8 cellular contexts compared by ENCODE assay signal in genomic region chr5:891837-892389, GRCh38. TPM values are rescaled to one million over a fixed set of nuclear protein-coding genes. Genes with fewer than 3 reads are reported as not detected.
DNase-seq lines count a peak whose midpoint lies in the region; ATAC-seq and TF ChIP-seq lines count a peak whose summit lies in the region.

No MANE protein-coding gene starts in this region.

- H3K36me3 ChIP-seq in CD4-positive, CD25-positive, alpha-beta regulatory T cell (ENCODE audit: control insufficient read depth, insufficient read depth, low read length), result peaks cover 45% of the 10 kb centered on the region
- H3K36me3 ChIP-seq in liver (ENCODE audit: control insufficient read depth in 4 of 4, insufficient read depth in 3 of 4, low read depth in 1 of 4, low read length in 3 of 4), result peaks cover 2 to 39% (median 30%) of the 10 kb centered on the region in 4 donors
- H3K36me3 ChIP-seq in suprapubic skin, result peaks cover 38% of the 10 kb centered on the region

- H3K27ac ChIP-seq in CD4-positive, CD25-positive, alpha-beta regulatory T cell (ENCODE audit: insufficient read depth, low read length, poor library complexity, severe bottlenecking), result peak overlapping the region; percentile 82
- H3K27ac ChIP-seq in liver (ENCODE audit: low read depth in 1 of 2, low read length in 2 of 2) (peak overlapping the region; percentile 75), suprapubic skin (peak overlapping the region; percentile 86)

- no peaks in the 10 kb centered on the region for H3K9me3 Mint-ChIP-seq in CD4-positive, CD25-positive, alpha-beta regulatory T cell
- H3K9me3 Mint-ChIP-seq in central memory CD8-positive, alpha-beta T cell, result no peaks in the 10 kb centered on the region

- TF ChIP-seq CTCF in liver (IDR thresholded peaks at IDR 0.05; ENCODE audit: low read depth, low read length, missing input control) (no peak), suprapubic skin (IDR thresholded peaks at IDR 0.05) (no peak)

- H3K27me3 ChIP-seq in CD4-positive, CD25-positive, alpha-beta regulatory T cell (ENCODE audit: control insufficient read depth, insufficient read depth, low read length), result no peaks in the 10 kb centered on the region
- H3K27me3 ChIP-seq in liver (ENCODE audit: control insufficient read depth in 4 of 4, insufficient read depth in 4 of 4, low read length in 3 of 4) (no peaks in the 10 kb centered on the region), suprapubic skin (no peaks in the 10 kb centered on the region)

- no peak for ATAC-seq in CD4-positive, CD25-positive, alpha-beta regulatory T cell (ENCODE audit: low read depth in 2 of 2)
- ATAC-seq in GM21390 (IDR thresholded peaks at IDR 0.05; ENCODE audit: unreplicated experiment) (peak; percentile 14), HG02678 (IDR thresholded peaks at IDR 0.05; ENCODE audit: unreplicated experiment) (no peak), HG03442 (IDR thresholded peaks at IDR 0.05; ENCODE audit: unreplicated experiment) (no peak)
- ATAC-seq in central memory CD8-positive, alpha-beta T cell (replicated peaks; ENCODE audit: extremely low read depth, poor library complexity, severe bottlenecking), result peak; percentile 22

- H3K9ac ChIP-seq in liver (ENCODE audit: low read depth in 1 of 2, low read length in 2 of 2), result peak overlapping the region; percentile 15 to 40

- peak overlapping the region; percentile 76 to 91 (median 82) for H3K27ac Mint-ChIP-seq in CD4-positive, CD25-positive, alpha-beta regulatory T cell
- H3K27ac Mint-ChIP-seq in central memory CD8-positive, alpha-beta T cell (ENCODE audit: low read depth), result peak overlapping the region; percentile 90

- no peaks in the 10 kb centered on the region for H3K9me3 ChIP-seq in CD4-positive, CD25-positive, alpha-beta regulatory T cell (ENCODE audit: control insufficient read depth in 2 of 2, low read length in 2 of 2)
- H3K9me3 ChIP-seq in liver (ENCODE audit: control insufficient read depth in 4 of 4, low read length in 3 of 4) (no peaks in the 10 kb centered on the region), suprapubic skin (no peaks in the 10 kb centered on the region)

- DNase-seq in CD4-positive, CD25-positive, alpha-beta regulatory T cell, result peak in 1 of 3 donors; percentile 41
- DNase-seq in NCI-H69 (lab: John Stamatoyannopoulos, UW), result peak; percentile 71
- DNase-seq in central memory CD8-positive, alpha-beta T cell (ENCODE audit: low spot score in 2 of 2), result no peak
- peak in 1 of 2 donors; percentile 59 for DNase-seq in suprapubic skin (ENCODE audit: low spot score in 2 of 2)

- no peak for TF ChIP-seq POLR2A in suprapubic skin (IDR thresholded peaks at IDR 0.05)

- peaks cover 7 to 52% (median 19%) of the 10 kb centered on the region in 4 donors for H3K4me1 Mint-ChIP-seq in CD4-positive, CD25-positive, alpha-beta regulatory T cell
- peaks cover 21% of the 10 kb centered on the region for H3K4me1 Mint-ChIP-seq in central memory CD8-positive, alpha-beta T cell

- no peak for TF ChIP-seq EP300 in suprapubic skin (IDR thresholded peaks at IDR 0.05)

- peak overlapping the region; percentile 88 to 95 (median 89) for H3K4me3 Mint-ChIP-seq in CD4-positive, CD25-positive, alpha-beta regulatory T cell
- peak overlapping the region; percentile 82 for H3K4me3 Mint-ChIP-seq in central memory CD8-positive, alpha-beta T cell

- H3K36me3 Mint-ChIP-seq in CD4-positive, CD25-positive, alpha-beta regulatory T cell, result peaks cover 20% of the 10 kb centered on the region
- H3K36me3 Mint-ChIP-seq in central memory CD8-positive, alpha-beta T cell (ENCODE audit: insufficient read depth), result peaks cover 29% of the 10 kb centered on the region

- WGBS in liver, result 20% methylated on average over 25 of the region's 25 CpGs
- 22% methylated on average over 19 of the region's 25 CpGs for WGBS in suprapubic skin

- H3K4me1 ChIP-seq in CD4-positive, CD25-positive, alpha-beta regulatory T cell (ENCODE audit: control insufficient read depth, insufficient read depth, low read length, poor library complexity, severe bottlenecking), result peaks cover 30% of the 10 kb centered on the region
- peaks cover 5 to 21% (median 13%) of the 10 kb centered on the region in 4 donors for H3K4me1 ChIP-seq in liver (ENCODE audit: control insufficient read depth in 4 of 4, insufficient read depth in 4 of 4, low read length in 3 of 4)
- peaks cover 19% of the 10 kb centered on the region for H3K4me1 ChIP-seq in suprapubic skin

- TF ChIP-seq RAD21 in liver (IDR thresholded peaks at IDR 0.05), result no peak

- H3K4me3 ChIP-seq in CD4-positive, CD25-positive, alpha-beta regulatory T cell (ENCODE audit: low read depth, low read length), result peak overlapping the region; percentile 68
- H3K4me3 ChIP-seq in liver (ENCODE audit: low read depth in 1 of 3, low read length in 3 of 3) (peak overlapping the region; percentile 81 to 85 (median 81)), suprapubic skin (peak overlapping the region; percentile 89)

- no peaks in the 10 kb centered on the region for H3K27me3 Mint-ChIP-seq in CD4-positive, CD25-positive, alpha-beta regulatory T cell
- no peaks in the 10 kb centered on the region for H3K27me3 Mint-ChIP-seq in central memory CD8-positive, alpha-beta T cell

TF ChIP-seq in liver, 16 proteins besides CTCF, POLR2A, EP300 and RAD21:
- TF ChIP-seq SP1 (IDR thresholded peaks at IDR 0.05) (no peak), MAX (IDR thresholded peaks at IDR 0.05) (no peak), HNF4G (IDR thresholded peaks at IDR 0.05) (no peak), TAF1 (conservative IDR thresholded peaks at IDR 0.05) (no peak), FOXA2 (IDR thresholded peaks at IDR 0.05) (no peak), FOXA1 (IDR thresholded peaks at IDR 0.05) (no peak), EGR1 (IDR thresholded peaks at IDR 0.05; ENCODE audit: low read depth in 2 of 2) (no peak), YY1 (IDR thresholded peaks at IDR 0.05) (no peak), RXRA (IDR thresholded peaks at IDR 0.05) (no peak), HNF4A (conservative IDR thresholded peaks at IDR 0.05) (no peak)
- TF ChIP-seq, protein P1, sequence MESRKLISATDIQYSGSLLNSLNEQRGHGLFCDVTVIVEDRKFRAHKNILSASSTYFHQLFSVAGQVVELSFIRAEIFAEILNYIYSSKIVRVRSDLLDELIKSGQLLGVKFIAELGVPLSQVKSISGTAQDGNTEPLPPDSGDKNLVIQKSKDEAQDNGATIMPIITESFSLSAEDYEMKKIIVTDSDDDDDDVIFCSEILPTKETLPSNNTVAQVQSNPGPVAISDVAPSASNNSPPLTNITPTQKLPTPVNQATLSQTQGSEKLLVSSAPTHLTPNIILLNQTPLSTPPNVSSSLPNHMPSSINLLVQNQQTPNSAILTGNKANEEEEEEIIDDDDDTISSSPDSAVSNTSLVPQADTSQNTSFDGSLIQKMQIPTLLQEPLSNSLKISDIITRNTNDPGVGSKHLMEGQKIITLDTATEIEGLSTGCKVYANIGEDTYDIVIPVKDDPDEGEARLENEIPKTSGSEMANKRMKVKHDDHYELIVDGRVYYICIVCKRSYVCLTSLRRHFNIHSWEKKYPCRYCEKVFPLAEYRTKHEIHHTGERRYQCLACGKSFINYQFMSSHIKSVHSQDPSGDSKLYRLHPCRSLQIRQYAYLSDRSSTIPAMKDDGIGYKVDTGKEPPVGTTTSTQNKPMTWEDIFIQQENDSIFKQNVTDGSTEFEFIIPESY (IDR thresholded peaks at IDR 0.05), result no peak
- TF ChIP-seq, protein P2, sequence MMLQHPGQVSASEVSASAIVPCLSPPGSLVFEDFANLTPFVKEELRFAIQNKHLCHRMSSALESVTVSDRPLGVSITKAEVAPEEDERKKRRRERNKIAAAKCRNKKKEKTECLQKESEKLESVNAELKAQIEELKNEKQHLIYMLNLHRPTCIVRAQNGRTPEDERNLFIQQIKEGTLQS (IDR thresholded peaks at IDR 0.05), result no peak
TF ChIP-seq in liver: peak in this region for 0.

RNA-seq across cellular contexts. Expression of gene BRD9, which starts 0.7 kb away (rescaled TPM):
- total RNA-seq in CD4-positive, CD25-positive, alpha-beta regulatory T cell, result 139 TPM
- 10 to 100 TPM in 3 of 4 donors, 1 to 10 TPM in 1; 9.7 to 15.9 (median 12.0) TPM for polyA plus RNA-seq in CD4-positive, CD25-positive, alpha-beta regulatory T cell
- 10 to 100 TPM; 11.8 to 17.7 TPM for total RNA-seq in liver
- 1 to 10 TPM; 7.0 to 7.3 TPM for polyA plus RNA-seq in liver
- total RNA-seq in suprapubic skin, result 10 to 100 TPM; 25.2 to 73.0 (median 38.8) TPM

RNA-seq across cellular contexts. Expression of gene TRIP13, which starts 0.8 kb away (rescaled TPM):
- 1.2 TPM for total RNA-seq in CD4-positive, CD25-positive, alpha-beta regulatory T cell
- polyA plus RNA-seq in CD4-positive, CD25-positive, alpha-beta regulatory T cell, result 1 to 10 TPM; 1.1 to 1.7 (median 1.3) TPM
- total RNA-seq in liver, result 10 to 100 TPM in 1 of 2 donors, under 1 TPM in 1; 0.42 to 12.4 TPM
- 1 to 10 TPM in 1 of 2 donors, under 1 TPM in 1; 0.67 to 1.0 TPM for polyA plus RNA-seq in liver
- 1 to 10 TPM; 1.1 to 3.7 (median 1.6) TPM for total RNA-seq in suprapubic skin

RNA-seq across cellular contexts. Expression of gene ZDHHC11, which starts 41.1 kb away (rescaled TPM):
- total RNA-seq in CD4-positive, CD25-positive, alpha-beta regulatory T cell, result 18.3 TPM
- polyA plus RNA-seq in CD4-positive, CD25-positive, alpha-beta regulatory T cell, result not detected
- total RNA-seq in liver, result 1 to 10 TPM in 1 of 2 donors, under 1 TPM in 1; 0.93 to 3.2 TPM
- polyA plus RNA-seq in liver, result 1 to 10 TPM in 1 of 2 donors, under 1 TPM in 1; 0.99 to 1.5 TPM
- total RNA-seq in suprapubic skin, result 10 to 100 TPM in 2 of 4 donors, 1 to 10 TPM in 2; 7.5 to 81.5 (median 22.6) TPM

Comparison
In these comparisons a context has a peak if more than half of its experiments do, and no peak if none do; other contexts are left out.
1. ATAC-seq: peak in GM21390 (single experiment) and central memory CD8-positive, alpha-beta T cell (single experiment); none in CD4-positive, CD25-positive, alpha-beta regulatory T cell (0 of 2), HG02678 (single experiment) and HG03442 (single experiment).
2. Peak in every context shown above with its lines, with median percentiles within 50 percentile points of each other: H3K27ac ChIP-seq and H3K4me3 ChIP-seq.